Comparison of ENCODE assay signal across 19 cellular contexts in genomic region chr4:57098415-57098814, GRCh38. TPM values are rescaled to one million over a fixed set of nuclear protein-coding genes. Genes with fewer than 3 reads are reported as not detected.
A peak's percentile ranks its signal among the peaks of the same experiment; 100 is the strongest.
DNase-seq lines count a peak whose midpoint lies in the region; TF ChIP-seq lines count a peak whose summit lies in the region.
"Had no signal": no experiment of that assay in that cellular context is flagged by ENCODE, and none has a peak within 500 bp of the region (broad histone marks: within the 10 kb centered on the region; RNA-seq: fewer than 3 reads in every experiment).

No MANE protein-coding gene starts in this region.

- TF ChIP-seq POLR2A in vagina (IDR thresholded peaks at IDR 0.05): no peak

- H3K36me3 ChIP-seq in mammary epithelial cell (ENCODE audit: insufficient read depth, low read length) (peaks cover 3% of the 10 kb centered on the region), right atrium auricular region (no peaks in the 10 kb centered on the region), vagina (no peaks in the 10 kb centered on the region)
- H3K36me3 ChIP-seq: ovary had no signal

- peaks cover 26% of the 10 kb centered on the region for H3K4me1 ChIP-seq in mammary epithelial cell (ENCODE audit: insufficient read depth, low read length)
- H3K4me1 ChIP-seq in right atrium auricular region: peaks cover 0 to 89% of the 10 kb centered on the region in 2 donors
- peaks cover 84% of the 10 kb centered on the region for H3K4me1 ChIP-seq in vagina

- TF ChIP-seq CTCF in MCF 10A (IDR thresholded peaks at IDR 0.05; ENCODE audit: unreplicated experiment): no peak
- TF ChIP-seq CTCF in mammary epithelial cell (conservative IDR thresholded peaks at IDR 0.05 in 1 of 2, IDR thresholded peaks at IDR 0.05 in 1 of 2; ENCODE audit: extremely low read depth in 1 of 2, insufficient read depth in 1 of 2, low read depth in 1 of 2, low read length in 2 of 2): no peak
- TF ChIP-seq CTCF in right atrium auricular region (IDR thresholded peaks at IDR 0.05): no peak
- TF ChIP-seq CTCF in osteocyte (IDR thresholded peaks at IDR 0.05): no peak
- no peak for TF ChIP-seq CTCF in vagina (IDR thresholded peaks at IDR 0.05)

- BruUV-seq in MCF 10A (replicated peaks; lab: Mats Ljungman, UMichigan) (no TSS peak), mammary epithelial cell (replicated peaks; lab: Mats Ljungman, UMichigan) (no TSS peak)

- H3K27ac Mint-ChIP-seq in MCF 10A (ENCODE audit: low read depth, unreplicated experiment) (peak overlapping the region; percentile 63), osteocyte (ENCODE audit: unreplicated experiment) (peak overlapping the region; percentile 95)
- H3K27ac Mint-ChIP-seq: activated naive CD8-positive, alpha-beta T cell treated with anti-CD3 and anti-CD28 coated beads, Interleukin-2, amount 50 U/mL, for 24 hours; activated T-cell treated with anti-CD3 and anti-CD28 coated beads, Interleukin-2, amount 50 U/mL, for 24 hours; dendritic cell treated with granulocyte-macrophage colony-stimulating factor and Interleukin-4, amounts not matched to agents 40 ng/mL and 50 ng/mL, for 4 days; T-helper 2 cell treated with Interferon-gamma antibody and Interleukin-4, amounts not matched to agents 5 μg/mL and 100 μg/mL, for 36 hours had no signal

- dilution Hi-C loops in mammary epithelial cell (cut with HindIII; ENCODE audit: low sequenced_read_pairs): no loop called here

- intact Hi-C loops in MCF 10A (cut with micrococcal nuclease) (no loop called here), mammary epithelial cell (cut with micrococcal nuclease) (no loop called here), vagina (cut with DNase I) (no loop called here)

- H3K4me1 Mint-ChIP-seq in MCF 10A (ENCODE audit: insufficient read depth, unreplicated experiment): peaks cover 41% of the 10 kb centered on the region
- peaks cover 100% of the 10 kb centered on the region for H3K4me1 Mint-ChIP-seq in osteocyte (ENCODE audit: unreplicated experiment)
- H3K4me1 Mint-ChIP-seq: activated naive CD8-positive, alpha-beta T cell treated with anti-CD3 and anti-CD28 coated beads, Interleukin-2, amount 50 U/mL, for 24 hours; CD8-positive, alpha-beta memory T cell had no signal

- no peak overlapping the region for H3K4me2 ChIP-seq in mammary epithelial cell (ENCODE audit: insufficient read depth, low read depth, low read length)

- no peaks in the 10 kb centered on the region for H3K36me3 Mint-ChIP-seq in MCF 10A (ENCODE audit: insufficient read depth, unreplicated experiment)
- peaks cover 51% of the 10 kb centered on the region for H3K36me3 Mint-ChIP-seq in osteocyte (ENCODE audit: unreplicated experiment)
- H3K36me3 Mint-ChIP-seq: CD8-positive, alpha-beta memory T cell had no signal

- H3K27me3 ChIP-seq in mammary epithelial cell (ENCODE audit: insufficient read depth, low read length) (no peaks in the 10 kb centered on the region), right atrium auricular region (no peaks in the 10 kb centered on the region), vagina (no peaks in the 10 kb centered on the region)
- H3K27me3 ChIP-seq: MG63, ovary had no signal

- H3K9me3 Mint-ChIP-seq in MCF 10A (ENCODE audit: unreplicated experiment) (no peaks in the 10 kb centered on the region), osteocyte (ENCODE audit: unreplicated experiment) (no peaks in the 10 kb centered on the region)
- H3K9me3 Mint-ChIP-seq: activated naive CD8-positive, alpha-beta T cell treated with anti-CD3 and anti-CD28 coated beads, Interleukin-2, amount 50 U/mL, for 24 hours; activated T-cell treated with anti-CD3 and anti-CD28 coated beads, Interleukin-2, amount 50 U/mL, for 24 hours; CD8-positive, alpha-beta memory T cell; dendritic cell treated with granulocyte-macrophage colony-stimulating factor and Interleukin-4, amounts not matched to agents 40 ng/mL and 50 ng/mL, for 4 days; T-helper 2 cell treated with Interferon-gamma antibody and Interleukin-4, amounts not matched to agents 5 μg/mL and 100 μg/mL, for 36 hours had no signal

- POLR2A ChIA-PET in MCF 10A (lab: Yijun Ruan, JAX): interaction anchor here (0.8 to 1.2 kb wide), 5 partner anchors 9 to 121 kb away, joined by 3 to 9 read pairs (median 3); partner anchors contain the start of gene NOA1

- H3K27ac ChIP-seq in mammary epithelial cell (ENCODE audit: insufficient read depth, low read depth, low read length) (no peak overlapping the region), right atrium auricular region (peak overlapping the region; percentile 53 to 55), vagina (peak overlapping the region; percentile 68)

- H2AFZ ChIP-seq in mammary epithelial cell (ENCODE audit: low read depth, low read length): no peak overlapping the region

- H3K4me3 ChIP-seq in mammary epithelial cell (replicated peaks in 1 of 3; ENCODE audit: insufficient read depth in 1 of 3, low read depth in 2 of 3, low read length in 3 of 3): no peak overlapping the region
- H3K4me3 ChIP-seq in right atrium auricular region: no peak overlapping the region
- H3K4me3 ChIP-seq in vagina: no peak overlapping the region
- H3K4me3 ChIP-seq: GM12878, MG63, ovary had no signal

- H3K9me3 ChIP-seq in mammary epithelial cell (replicated peaks; ENCODE audit: insufficient read depth, low read length) (no peaks in the 10 kb centered on the region), right atrium auricular region (no peaks in the 10 kb centered on the region), vagina (no peaks in the 10 kb centered on the region)
- H3K9me3 ChIP-seq: MG63, ovary had no signal

- no peaks in the 10 kb centered on the region for H4K20me1 ChIP-seq in mammary epithelial cell (ENCODE audit: insufficient read depth, low read length)

- no peak for DNase-seq in MCF 10A (ENCODE audit: unreplicated experiment)
- DNase-seq in mammary epithelial cell: no peak
- DNase-seq in right atrium auricular region (ENCODE audit: low spot score): no peak
- no peak for DNase-seq in osteocyte (ENCODE audit: extremely low spot score, unreplicated experiment)
- no peak for DNase-seq in vagina (ENCODE audit: extremely low spot score in 2 of 2)
- DNase-seq in stimulated activated CD4-positive, alpha-beta T cell treated with anti-CD3 and anti-CD28 coated beads, Interleukin-15, amount 100 ng/mL, for 24 hours: no peak
- DNase-seq in NCI-H748 treated with DMSO at 0.1 percent for 48 hours (lab: John Stamatoyannopoulos, UW): no peak
- DNase-seq in NCI-H345 treated with DMSO at 0.1 percent for 48 hours (lab: John Stamatoyannopoulos, UW; ENCODE audit: unreplicated experiment): no peak
- DNase-seq: 8988T; activated CD4-positive, alpha-beta T cell treated with anti-CD3 and anti-CD28 coated beads for 48 hours; activated naive CD8-positive, alpha-beta T cell treated with anti-CD3 and anti-CD28 coated beads, Interleukin-2, amount 50 U/mL, for 24 hours; activated T-cell treated with anti-CD3 and anti-CD28 coated beads, Interleukin-2, amount 50 U/mL, for 24 hours; CD8-positive, alpha-beta memory T cell; MG63; NCI-H2029 treated with DMSO at 0.1 percent for 48 hours; ovary had no signal

- H3K79me2 ChIP-seq in mammary epithelial cell (ENCODE audit: insufficient read depth, low read length): peaks cover 78% of the 10 kb centered on the region

- H3K27me3 Mint-ChIP-seq in MCF 10A (ENCODE audit: insufficient read depth, unreplicated experiment) (no peaks in the 10 kb centered on the region), osteocyte (ENCODE audit: unreplicated experiment) (no peaks in the 10 kb centered on the region)
- H3K27me3 Mint-ChIP-seq: activated naive CD8-positive, alpha-beta T cell treated with anti-CD3 and anti-CD28 coated beads, Interleukin-2, amount 50 U/mL, for 24 hours; dendritic cell treated with granulocyte-macrophage colony-stimulating factor and Interleukin-4, amounts not matched to agents 40 ng/mL and 50 ng/mL, for 4 days had no signal

- CTCF ChIA-PET in MCF 10A (lab: Yijun Ruan, JAX): interaction anchor here (0.7 to 1.3 kb wide), 3 partner anchors 9 to 65 kb away, joined by 3 read pairs; no protein-coding TSS in a partner anchor
- CTCF ChIA-PET in mammary epithelial cell (lab: Charles Lee; ENCODE audit: low non-redundant PET): no interaction called here

- in situ Hi-C loops in mammary epithelial cell (cut with MboI; ENCODE audit: low sequenced_read_pairs in 2 of 2): no loop called here

- no peak overlapping the region for H3K9ac ChIP-seq in mammary epithelial cell (ENCODE audit: insufficient read depth, low read length)

- H3K4me3 Mint-ChIP-seq in MCF 10A (ENCODE audit: unreplicated experiment) (no peak overlapping the region), osteocyte (ENCODE audit: unreplicated experiment) (peak overlapping the region; percentile 30)
- H3K4me3 Mint-ChIP-seq: activated naive CD8-positive, alpha-beta T cell treated with anti-CD3 and anti-CD28 coated beads, Interleukin-2, amount 50 U/mL, for 24 hours; activated T-cell treated with anti-CD3 and anti-CD28 coated beads, Interleukin-2, amount 50 U/mL, for 24 hours; CD8-positive, alpha-beta memory T cell; dendritic cell treated with granulocyte-macrophage colony-stimulating factor and Interleukin-4, amounts not matched to agents 40 ng/mL and 50 ng/mL, for 4 days; T-helper 2 cell treated with Interferon-gamma antibody and Interleukin-4, amounts not matched to agents 5 μg/mL and 100 μg/mL, for 36 hours had no signal

- WGBS in mammary epithelial cell (ENCODE audit: low coverage, missing lambda C conversion rate): 98% methylated on average over 5 of the region's 5 CpGs

RNA-seq across cellular contexts. Expression of gene IGFBP7, which starts 11.8 kb away (rescaled TPM):
- 55.2 and 61.9 TPM in 2 replicates for total RNA-seq in MCF 10A (2022)
- total RNA-seq in mammary epithelial cell: 100 to 1,000 TPM in 1 of 2 donors, 10 to 100 TPM in 1; 73.4 to 300 TPM
- polyA plus RNA-seq in mammary epithelial cell: 159 TPM
- polyA minus RNA-seq in mammary epithelial cell: 42.0 TPM
- 100 to 1,000 TPM; 866 to 898 TPM for total RNA-seq in right atrium auricular region
- 3,484 and 3,576 TPM in 2 replicates for total RNA-seq in osteocyte
- total RNA-seq in vagina: 716 TPM
- total RNA-seq: CD8-positive, alpha-beta memory T cell had no signal
- polyA plus RNA-seq: CD8-positive, alpha-beta memory T cell had no signal
